Comparison of ENCODE assay signal across 8 cellular contexts in genomic region chr6:151666526-151666925, GRCh38.
"Had no signal": no experiment of that assay in that cellular context is flagged by ENCODE, and none has a peak within 500 bp of the region (broad histone marks: within the 10 kb centered on the region; RNA-seq: fewer than 3 reads in every experiment).

No MANE protein-coding gene starts in this region.

- FAIRE-seq: G401.6, GM12878, GM12891, GM12892, GM18507, GM19239 had no signal

- ATAC-seq: GM12878 had no signal

- DNase-seq: GDM1, GF-D8 had no signal

- H3K4me3 ChIP-seq: GM12878 had no signal
